Comparison of ENCODE assay signal across 36 cellular contexts in genomic region chr6:132967871-132968270, GRCh38.
"Had no signal": no experiment of that assay in that cellular context is flagged by ENCODE, and none has a peak within 500 bp of the region (broad histone marks: within the 10 kb centered on the region; RNA-seq: fewer than 3 reads in every experiment).

No MANE protein-coding gene starts in this region.

- H3K27ac ChIP-seq: ascending aorta, cardiac muscle cell, WERI-Rb-1 had no signal

- ATAC-seq: activated CD4-positive, alpha-beta T cell treated with anti-CD3 and anti-CD28 coated beads for 36 hours; activated CD4-positive, CD25-positive, alpha-beta regulatory T cell treated with anti-CD3 and anti-CD28 coated beads, Interleukin-2, amount 50 U/mL, for 24 hours; activated CD8-positive, alpha-beta memory T cell treated with anti-CD3 and anti-CD28 coated beads, Interleukin-2, amount 10 ng/mL, durations not matched to agents 7 days and 5 days; activated CD8-positive, alpha-beta T cell treated with anti-CD3 and anti-CD28 coated beads, Interleukin-2, amount 10 ng/mL, durations not matched to agents 7 days and 5 days; activated naive CD8-positive, alpha-beta T cell treated with anti-CD3 and anti-CD28 coated beads, Interleukin-2, amount 50 U/mL, for 24 hours; WTC11 had no signal

- H3K4me1 Mint-ChIP-seq: activated CD4-positive, alpha-beta memory T cell treated with anti-CD3 and anti-CD28 coated beads, Interleukin-2, amount 10 ng/mL, durations not matched to agents 7 days and 5 days; activated naive CD4-positive, alpha-beta T cell treated with anti-CD3 and anti-CD28 coated beads, Interleukin-2, amount 50 U/mL, for 24 hours; activated naive CD8-positive, alpha-beta T cell treated with anti-CD3 and anti-CD28 coated beads, Interleukin-2, amount 50 U/mL, for 24 hours; central memory CD8-positive, alpha-beta T cell had no signal

- H3K36me3 ChIP-seq: ascending aorta, cardiac muscle cell, WERI-Rb-1 had no signal

- H3K27me3 Mint-ChIP-seq: brain had no signal

- H3K9me3 Mint-ChIP-seq: activated CD4-positive, alpha-beta memory T cell treated with anti-CD3 and anti-CD28 coated beads, Interleukin-2, amount 10 ng/mL, durations not matched to agents 7 days and 5 days; activated CD4-positive, alpha-beta T cell treated with anti-CD3 and anti-CD28 coated beads, Interleukin-2, amount 10 ng/mL, durations not matched to agents 7 days and 5 days; activated naive CD4-positive, alpha-beta T cell treated with anti-CD3 and anti-CD28 coated beads, Interleukin-2, amount 10 ng/mL, durations not matched to agents 7 days and 5 days; activated naive CD4-positive, alpha-beta T cell treated with anti-CD3 and anti-CD28 coated beads, Interleukin-2, amount 50 U/mL, for 24 hours; activated naive CD8-positive, alpha-beta T cell treated with anti-CD3 and anti-CD28 coated beads, Interleukin-2, amount 10 ng/mL, durations not matched to agents 7 days and 5 days; activated naive CD8-positive, alpha-beta T cell treated with anti-CD3 and anti-CD28 coated beads, Interleukin-2, amount 50 U/mL, for 24 hours; activated T-cell treated with anti-CD3 and anti-CD28 coated beads, Interleukin-2, amount 50 U/mL, for 24 hours; activated T-helper 2 cell treated with anti-CD3 and anti-CD28 coated beads, Interferon-gamma antibody, Interleukin-2, Interleukin-4, amounts not matched to agents 10 μg/mL and 5 μg/mL and 100 μg/mL, durations not matched to agents 14 hours and 24 hours and 36 hours; central memory CD8-positive, alpha-beta T cell; T-helper 2 cell treated with Interferon-gamma antibody and Interleukin-4, amounts not matched to agents 5 μg/mL and 100 μg/mL, for 36 hours; WTC11 had no signal

- H3K36me3 Mint-ChIP-seq: activated CD8-positive, alpha-beta memory T cell treated with anti-CD3 and anti-CD28 coated beads, Interleukin-2, amount 10 ng/mL, durations not matched to agents 7 days and 5 days; activated naive CD4-positive, alpha-beta T cell treated with anti-CD3 and anti-CD28 coated beads, Interleukin-2, amount 10 ng/mL, durations not matched to agents 7 days and 5 days; activated naive CD4-positive, alpha-beta T cell treated with anti-CD3 and anti-CD28 coated beads, Interleukin-2, amount 50 U/mL, for 24 hours; activated naive CD8-positive, alpha-beta T cell; activated naive CD8-positive, alpha-beta T cell treated with anti-CD3 and anti-CD28 coated beads, Interleukin-2, amount 10 ng/mL, durations not matched to agents 7 days and 5 days; brain; WTC11 had no signal

- H3K27me3 ChIP-seq: ascending aorta had no signal

- DNase-seq: activated CD4-positive, alpha-beta memory T cell treated with anti-CD3 and anti-CD28 coated beads, Interleukin-2, amount 10 ng/mL, durations not matched to agents 7 days and 5 days; activated CD4-positive, alpha-beta T cell treated with anti-CD3 and anti-CD28 coated beads for 1 hour; activated CD4-positive, alpha-beta T cell treated with anti-CD3 and anti-CD28 coated beads for 36 hours; activated CD4-positive, alpha-beta T cell treated with anti-CD3 and anti-CD28 coated beads for 48 hours; activated CD4-positive, alpha-beta T cell treated with anti-CD3 and anti-CD28 coated beads, Interleukin-2, amount 10 ng/mL, durations not matched to agents 7 days and 5 days; activated CD4-positive, alpha-beta T cell treated with anti-CD3 and anti-CD28 coated beads, Interleukin-2, amount 50 U/mL, for 48 hours; activated CD4-positive, CD25-positive, alpha-beta regulatory T cell; activated CD8-positive, alpha-beta memory T cell treated with anti-CD3 and anti-CD28 coated beads for 24 hours; activated CD8-positive, alpha-beta memory T cell treated with anti-CD3 and anti-CD28 coated beads, Interleukin-2, amount 10 ng/mL, durations not matched to agents 7 days and 5 days; activated CD8-positive, alpha-beta memory T cell treated with anti-CD3 and anti-CD28 coated beads, Interleukin-2, amount 50 U/mL, for 48 hours; activated CD8-positive, alpha-beta T cell treated with anti-CD3 and anti-CD28 coated beads, Interleukin-2, amount 10 ng/mL, durations not matched to agents 7 days and 5 days; activated effector memory CD4-positive, alpha-beta T cell treated with Interleukin-2 at 50 U/mL for 16 hours; activated gamma-delta T cell; activated naive CD4-positive, alpha-beta T cell treated with anti-CD3 and anti-CD28 coated beads, Interleukin-2, amount 10 ng/mL, durations not matched to agents 7 days and 5 days; activated naive CD4-positive, alpha-beta T cell treated with Interleukin-2 at 50 U/mL for 16 hours; activated naive CD8-positive, alpha-beta T cell treated with anti-CD3 and anti-CD28 coated beads, Interleukin-2, amount 10 ng/mL, durations not matched to agents 7 days and 5 days; activated naive CD8-positive, alpha-beta T cell treated with anti-CD3 and anti-CD28 coated beads, Interleukin-2, amount 50 U/mL, for 24 hours; activated T-cell treated with anti-CD3 and anti-CD28 coated beads, Interleukin-2, amount 50 U/mL, for 24 hours; activated T-cell treated with anti-CD3 and anti-CD28 coated beads, Interleukin-2, amount 50 U/mL, for 48 hours; amygdala; anterior cingulate cortex; caudate nucleus; cerebellar nuclear complex; T-helper 2 cell; T-helper 9 cell; WERI-Rb-1 had no signal

- H3K4me3 Mint-ChIP-seq: activated CD4-positive, alpha-beta memory T cell treated with anti-CD3 and anti-CD28 coated beads, Interleukin-2, amount 10 ng/mL, durations not matched to agents 7 days and 5 days; activated CD4-positive, alpha-beta T cell treated with anti-CD3 and anti-CD28 coated beads for 36 hours; activated CD4-positive, alpha-beta T cell treated with anti-CD3 and anti-CD28 coated beads, Interleukin-2, amount 10 ng/mL, durations not matched to agents 7 days and 5 days; activated CD8-positive, alpha-beta memory T cell treated with anti-CD3 and anti-CD28 coated beads, Interleukin-2, amount 10 ng/mL, durations not matched to agents 7 days and 5 days; activated CD8-positive, alpha-beta T cell treated with anti-CD3 and anti-CD28 coated beads, Interleukin-2, amount 10 ng/mL, durations not matched to agents 7 days and 5 days; activated naive CD4-positive, alpha-beta T cell treated with anti-CD3 and anti-CD28 coated beads, Interleukin-2, amount 10 ng/mL, durations not matched to agents 7 days and 5 days; activated naive CD4-positive, alpha-beta T cell treated with anti-CD3 and anti-CD28 coated beads, Interleukin-2, amount 50 U/mL, for 24 hours; activated naive CD8-positive, alpha-beta T cell; activated naive CD8-positive, alpha-beta T cell treated with anti-CD3 and anti-CD28 coated beads, Interleukin-2, amount 10 ng/mL, durations not matched to agents 7 days and 5 days; activated naive CD8-positive, alpha-beta T cell treated with anti-CD3 and anti-CD28 coated beads, Interleukin-2, amount 50 U/mL, for 24 hours; activated T-cell treated with anti-CD3 and anti-CD28 coated beads, Interleukin-2, amount 50 U/mL, for 24 hours; brain; central memory CD8-positive, alpha-beta T cell; T-helper 2 cell treated with Interferon-gamma antibody and Interleukin-4, amounts not matched to agents 5 μg/mL and 100 μg/mL, for 36 hours; WTC11 had no signal

- H3K4me3 ChIP-seq: ascending aorta, cardiac muscle cell had no signal

- H3K4me1 ChIP-seq: ascending aorta had no signal

- H3K27ac Mint-ChIP-seq: activated CD4-positive, alpha-beta memory T cell treated with anti-CD3 and anti-CD28 coated beads, Interleukin-2, amount 10 ng/mL, durations not matched to agents 7 days and 5 days; activated CD4-positive, alpha-beta T cell treated with anti-CD3 and anti-CD28 coated beads for 36 hours; activated CD4-positive, alpha-beta T cell treated with anti-CD3 and anti-CD28 coated beads, Interleukin-2, amount 10 ng/mL, durations not matched to agents 7 days and 5 days; activated CD8-positive, alpha-beta memory T cell treated with anti-CD3 and anti-CD28 coated beads, Interleukin-2, amount 10 ng/mL, durations not matched to agents 7 days and 5 days; activated CD8-positive, alpha-beta T cell treated with anti-CD3 and anti-CD28 coated beads, Interleukin-2, amount 10 ng/mL, durations not matched to agents 7 days and 5 days; activated naive CD4-positive, alpha-beta T cell treated with anti-CD3 and anti-CD28 coated beads, Interleukin-2, amount 10 ng/mL, durations not matched to agents 7 days and 5 days; activated naive CD4-positive, alpha-beta T cell treated with anti-CD3 and anti-CD28 coated beads, Interleukin-2, amount 50 U/mL, for 24 hours; activated naive CD8-positive, alpha-beta T cell; activated naive CD8-positive, alpha-beta T cell treated with anti-CD3 and anti-CD28 coated beads, Interleukin-2, amount 10 ng/mL, durations not matched to agents 7 days and 5 days; activated naive CD8-positive, alpha-beta T cell treated with anti-CD3 and anti-CD28 coated beads, Interleukin-2, amount 50 U/mL, for 24 hours; activated T-cell treated with anti-CD3 and anti-CD28 coated beads, Interleukin-2, amount 50 U/mL, for 24 hours; activated T-helper 2 cell treated with anti-CD3 and anti-CD28 coated beads, Interferon-gamma antibody, Interleukin-2, Interleukin-4, amounts not matched to agents 10 μg/mL and 5 μg/mL and 100 μg/mL, durations not matched to agents 14 hours and 24 hours and 36 hours; T-helper 2 cell treated with Interferon-gamma antibody and Interleukin-4, amounts not matched to agents 5 μg/mL and 100 μg/mL, for 36 hours; WTC11 had no signal
